ENCODE assay signal across 28 cellular contexts in the genomic region with DNA sequence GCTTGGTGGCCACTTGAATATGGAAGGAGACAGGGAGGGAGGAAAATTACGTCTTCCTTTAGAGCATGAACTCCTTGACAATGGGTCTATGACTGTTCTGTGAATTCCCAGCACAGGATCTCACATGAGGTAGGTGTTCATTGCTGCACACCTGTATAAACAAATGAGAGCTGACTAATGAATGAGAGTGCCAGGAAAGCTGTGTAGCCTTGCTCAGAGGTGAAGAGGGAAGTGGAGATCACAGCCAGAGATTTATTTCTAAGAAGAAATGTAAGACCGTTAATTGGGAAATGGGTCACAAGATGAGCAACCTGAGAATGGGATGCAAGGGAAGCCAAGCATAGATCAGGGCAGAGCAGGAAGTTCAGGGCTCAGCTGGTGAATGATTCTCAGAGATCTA.
"Had no signal": no experiment of that assay in that cellular context is flagged by ENCODE, and none has a peak within 500 bp of the region (broad histone marks: within the 10 kb centered on the region; RNA-seq: fewer than 3 reads in every experiment).

No MANE protein-coding gene starts in this region.

- ATAC-seq: activated CD8-positive, alpha-beta T cell treated with anti-CD3 and anti-CD28 coated beads for 36 hours; effector memory CD8-positive, alpha-beta T cell; heart right ventricle; natural killer cell treated with Interleukin-12 subunit alpha and Interleukin-12 subunit beta and Interleukin-15 and Interleukin-18, amount 100 ng/mL, for 72 hours; psoas muscle; right cardiac atrium; upper lobe of right lung had no signal

- H3K4me3 Mint-ChIP-seq: activated CD4-positive, alpha-beta T cell treated with anti-CD3 and anti-CD28 coated beads, Interleukin-2, amount 10 ng/mL, durations not matched to agents 7 days and 5 days; activated CD8-positive, alpha-beta T cell treated with anti-CD3 and anti-CD28 coated beads for 36 hours; activated naive CD4-positive, alpha-beta T cell treated with anti-CD3 and anti-CD28 coated beads, Interleukin-2, amount 50 U/mL, for 24 hours; effector memory CD8-positive, alpha-beta T cell; memory B cell; natural killer cell treated with Interleukin-12 subunit alpha and Interleukin-12 subunit beta and Interleukin-15 and Interleukin-18, amount 100 ng/mL, for 72 hours; stimulated activated naive CD8-positive, alpha-beta T cell treated with anti-CD3 and anti-CD28 coated beads, Interleukin-15, Interleukin-2, amounts not matched to agents 100 ng/mL and 50 ng/mL, for 24 hours had no signal

- H3K4me3 ChIP-seq: adrenal gland, colonic mucosa, dorsolateral prefrontal cortex, heart right ventricle, ovary, psoas muscle, thyroid gland, upper lobe of right lung had no signal

- DNase-seq: activated CD4-positive, alpha-beta T cell treated with anti-CD3 and anti-CD28 coated beads, Interleukin-2, amount 10 ng/mL, durations not matched to agents 7 days and 5 days; activated CD4-positive, CD25-positive, alpha-beta regulatory T cell treated with anti-CD3 and anti-CD28 coated beads, Interleukin-2, amount 50 U/mL, for 72 hours; activated CD8-positive, alpha-beta T cell treated with anti-CD3 and anti-CD28 coated beads for 36 hours; activated gamma-delta T cell treated with Interleukin-2 at 50 U/mL for 16 hours; activated T-cell treated with anti-CD3 and anti-CD28 coated beads, Interleukin-2, amount 50 U/mL, for 1 hour; adrenal gland; colonic mucosa; dorsolateral prefrontal cortex; effector memory CD8-positive, alpha-beta T cell; heart right ventricle; kidney; ovary; psoas muscle; right cardiac atrium; stimulated activated CD4-positive, alpha-beta T cell treated with anti-CD3 and anti-CD28 coated beads, Interleukin-12 subunit alpha, Interleukin-12 subunit beta, amount 100 ng/mL, for 4 hours; substantia nigra; SW 1271; T-helper 2 cell; thyroid gland; upper lobe of right lung had no signal

- H3K4me1 ChIP-seq: adrenal gland, colonic mucosa, heart right ventricle, psoas muscle, thyroid gland, upper lobe of right lung had no signal

- H3K4me1 Mint-ChIP-seq: activated CD4-positive, alpha-beta T cell treated with anti-CD3 and anti-CD28 coated beads, Interleukin-2, amount 10 ng/mL, durations not matched to agents 7 days and 5 days; activated naive CD4-positive, alpha-beta T cell treated with anti-CD3 and anti-CD28 coated beads, Interleukin-2, amount 50 U/mL, for 24 hours; memory B cell had no signal

- H3K9me3 ChIP-seq: adrenal gland, colonic mucosa, heart right ventricle, neutrophil, ovary, psoas muscle, thyroid gland, upper lobe of right lung had no signal

- H3K27ac Mint-ChIP-seq: activated CD4-positive, alpha-beta T cell treated with anti-CD3 and anti-CD28 coated beads, Interleukin-2, amount 10 ng/mL, durations not matched to agents 7 days and 5 days; activated CD8-positive, alpha-beta T cell treated with anti-CD3 and anti-CD28 coated beads for 36 hours; activated naive CD4-positive, alpha-beta T cell treated with anti-CD3 and anti-CD28 coated beads, Interleukin-2, amount 50 U/mL, for 24 hours; effector memory CD8-positive, alpha-beta T cell; memory B cell; natural killer cell treated with Interleukin-12 subunit alpha and Interleukin-12 subunit beta and Interleukin-15 and Interleukin-18, amount 100 ng/mL, for 72 hours; stimulated activated naive CD8-positive, alpha-beta T cell treated with anti-CD3 and anti-CD28 coated beads, Interleukin-15, Interleukin-2, amounts not matched to agents 100 ng/mL and 50 ng/mL, for 24 hours had no signal

- FAIRE-seq: astrocyte, endothelial cell of umbilical vein, kidney had no signal

- H3K9me3 Mint-ChIP-seq: activated CD4-positive, alpha-beta T cell treated with anti-CD3 and anti-CD28 coated beads, Interleukin-2, amount 10 ng/mL, durations not matched to agents 7 days and 5 days; activated CD8-positive, alpha-beta T cell treated with anti-CD3 and anti-CD28 coated beads for 36 hours; activated naive CD4-positive, alpha-beta T cell treated with anti-CD3 and anti-CD28 coated beads, Interleukin-2, amount 50 U/mL, for 24 hours; effector memory CD8-positive, alpha-beta T cell; natural killer cell treated with Interleukin-12 subunit alpha and Interleukin-12 subunit beta and Interleukin-15 and Interleukin-18, amount 100 ng/mL, for 72 hours; stimulated activated naive CD8-positive, alpha-beta T cell treated with anti-CD3 and anti-CD28 coated beads, Interleukin-15, Interleukin-2, amounts not matched to agents 100 ng/mL and 50 ng/mL, for 24 hours had no signal

- H3K27me3 ChIP-seq: adrenal gland, colonic mucosa, dorsolateral prefrontal cortex, heart right ventricle, neutrophil, ovary, thyroid gland, upper lobe of right lung had no signal

- H3K27ac ChIP-seq: adrenal gland, colonic mucosa, dorsolateral prefrontal cortex, heart right ventricle, neutrophil, ovary, psoas muscle, thyroid gland, upper lobe of right lung, VCaP had no signal

- H3K36me3 Mint-ChIP-seq: activated naive CD4-positive, alpha-beta T cell treated with anti-CD3 and anti-CD28 coated beads, Interleukin-2, amount 50 U/mL, for 24 hours; memory B cell; natural killer cell treated with Interleukin-12 subunit alpha and Interleukin-12 subunit beta and Interleukin-15 and Interleukin-18, amount 100 ng/mL, for 72 hours had no signal

- H3K36me3 ChIP-seq: adrenal gland, colonic mucosa, heart right ventricle, neutrophil, ovary, thyroid gland, upper lobe of right lung had no signal
